ENCODE assay signal across 8 cellular contexts in the genomic region with DNA sequence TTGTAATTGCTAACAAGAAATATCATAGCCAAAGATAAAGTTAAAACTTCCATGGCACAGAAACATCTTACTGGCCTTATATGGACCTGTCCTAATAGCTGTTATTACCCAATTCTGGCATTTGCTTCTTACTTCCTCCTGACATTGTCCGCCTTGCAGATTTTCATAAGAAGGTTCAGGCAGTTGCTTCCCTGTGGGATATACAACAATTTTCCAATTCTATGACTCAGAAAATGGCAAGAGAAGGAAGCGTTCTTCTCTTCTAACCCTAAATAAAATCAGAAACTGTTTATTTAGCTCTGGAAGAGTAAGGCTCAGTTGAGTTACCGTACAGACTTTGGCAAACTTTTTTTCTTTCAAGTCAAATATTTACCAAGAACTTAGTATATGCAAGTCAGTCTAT. TPM values are rescaled to one million over a fixed set of nuclear protein-coding genes. Genes with fewer than 3 reads are reported as not detected.
DNase-seq lines count a peak whose midpoint lies in the region; ATAC-seq, FAIRE-seq and TF ChIP-seq lines count a peak whose summit lies in the region.

No MANE protein-coding gene starts in this region.

- no peaks in the 10 kb centered on the region for H3K9me3 ChIP-seq in CD4-positive, alpha-beta memory T cell (ENCODE audit: control insufficient read depth in 1 of 2, low read length in 2 of 2)
- H3K9me3 ChIP-seq in effector memory CD4-positive, alpha-beta T cell (ENCODE audit: control insufficient read depth, low read length): no peaks in the 10 kb centered on the region
- no peaks in the 10 kb centered on the region for H3K9me3 ChIP-seq in neutrophil

- peaks cover 10 to 23% of the 10 kb centered on the region in 2 donors for H3K36me3 Mint-ChIP-seq in CD4-positive, alpha-beta memory T cell

- no peak for DNase-seq in CD4-positive, alpha-beta memory T cell
- peak; percentile 47 to 77 for DNase-seq in NOMO-1 (lab: John Stamatoyannopoulos, UW; ENCODE audit: unreplicated experiment in 2 of 2)
- no peak for DNase-seq in effector memory CD4-positive, alpha-beta T cell
- DNase-seq in occipital lobe (lab: John Stamatoyannopoulos, UW): no peak
- DNase-seq in caudate nucleus (lab: John Stamatoyannopoulos, UW): no peak
- no peak for DNase-seq in H54 (ENCODE audit: insufficient read length, low spot score)

- CTCF ChIA-PET in CD4-positive, alpha-beta memory T cell (lab: Charles Lee; ENCODE audit: partially characterized antibody): interaction anchor here (1.1 kb wide), 1 partner anchor 42 kb away, joined by 3 read pairs; no protein-coding TSS in a partner anchor

- POLR2A ChIA-PET in CD4-positive, alpha-beta memory T cell (lab: Charles Lee; ENCODE audit: partially characterized antibody): interaction anchor here (1.0 to 1.2 kb wide), 2 partner anchors 25 to 36 kb away, joined by 5 to 6 read pairs; no protein-coding TSS in a partner anchor

- H3K27me3 ChIP-seq in CD4-positive, alpha-beta memory T cell (ENCODE audit: insufficient read depth, low read length): no peaks in the 10 kb centered on the region
- H3K27me3 ChIP-seq in effector memory CD4-positive, alpha-beta T cell (replicated peaks; ENCODE audit: control insufficient read depth, insufficient read depth, low read length, poor library complexity, severe bottlenecking): no peaks in the 10 kb centered on the region
- no peaks in the 10 kb centered on the region for H3K27me3 ChIP-seq in neutrophil

- peaks cover 52% of the 10 kb centered on the region for H3K4me1 ChIP-seq in CD4-positive, alpha-beta memory T cell (ENCODE audit: insufficient read depth, low read length)
- peaks cover 13% of the 10 kb centered on the region for H3K4me1 ChIP-seq in effector memory CD4-positive, alpha-beta T cell (ENCODE audit: control insufficient read depth, insufficient read depth, low read length, poor library complexity, severe bottlenecking)
- H3K4me1 ChIP-seq in neutrophil (ENCODE audit: control insufficient read depth in 1 of 2, insufficient read depth in 1 of 2, low read depth in 1 of 2, low read length in 1 of 2): peaks cover 43 to 49% of the 10 kb centered on the region in 2 experiments

- H3K4me1 Mint-ChIP-seq in CD4-positive, alpha-beta memory T cell: peaks cover 30 to 63% (median 50%) of the 10 kb centered on the region in 4 donors

- no peak overlapping the region for H3K27ac ChIP-seq in CD4-positive, alpha-beta memory T cell (ENCODE audit: low read depth, low read length)
- no peak overlapping the region for H3K27ac ChIP-seq in effector memory CD4-positive, alpha-beta T cell (ENCODE audit: insufficient read depth, low read length, poor library complexity, severe bottlenecking)
- H3K27ac ChIP-seq in neutrophil: peak overlapping the region; percentile 91
- H3K27ac ChIP-seq in caudate nucleus (ENCODE audit: low read depth, low read length): no peak overlapping the region

- ATAC-seq in HG03159 (IDR thresholded peaks at IDR 0.05; ENCODE audit: unreplicated experiment): no peak

- no peak for TF ChIP-seq POLR2A in H54 (IDR thresholded peaks at IDR 0.05; ENCODE audit: low read depth, low read length)

- H3K36me3 ChIP-seq in CD4-positive, alpha-beta memory T cell (ENCODE audit: insufficient read depth, low read length): no peaks in the 10 kb centered on the region
- H3K36me3 ChIP-seq in effector memory CD4-positive, alpha-beta T cell (ENCODE audit: control insufficient read depth, insufficient read depth, low read length): no peaks in the 10 kb centered on the region
- H3K36me3 ChIP-seq in neutrophil: no peaks in the 10 kb centered on the region

- peak overlapping the region in 1 of 2 donors; percentile 69 for H3K4me3 ChIP-seq in CD4-positive, alpha-beta memory T cell (ENCODE audit: low read length in 2 of 2)
- H3K4me3 ChIP-seq in effector memory CD4-positive, alpha-beta T cell (ENCODE audit: insufficient read depth, low read depth, low read length, poor library complexity, severe bottlenecking): peak overlapping the region; percentile 91
- H3K4me3 ChIP-seq in neutrophil (ENCODE audit: low read depth in 1 of 2, low read length in 1 of 2): peak overlapping the region; percentile 84 to 96

- no peak for FAIRE-seq in H54 (lab: Jason Lieb, UNC)

- no peak for TF ChIP-seq CTCF in neutrophil (IDR thresholded peaks at IDR 0.05)

- H3K4me3 Mint-ChIP-seq in CD4-positive, alpha-beta memory T cell: peak overlapping the region; percentile 68 to 97 (median 91)

- H3K27me3 Mint-ChIP-seq in CD4-positive, alpha-beta memory T cell: no peaks in the 10 kb centered on the region

- intact Hi-C loops in CD4-positive, alpha-beta memory T cell (cut with micrococcal nuclease): loop anchor here (2.0 kb wide), 1 partner anchor 22 kb away; no protein-coding TSS in a partner anchor

- no peaks in the 10 kb centered on the region for H3K9me3 Mint-ChIP-seq in CD4-positive, alpha-beta memory T cell

- peak overlapping the region in 4 of 7 donors; percentile 52 to 91 (median 76) for H3K27ac Mint-ChIP-seq in CD4-positive, alpha-beta memory T cell

RNA-seq across cellular contexts. Expression of gene PRKAA1, which starts 1.7 kb away (rescaled TPM):
- 100 to 1,000 TPM; 113 to 120 TPM for total RNA-seq in CD4-positive, alpha-beta memory T cell
- polyA plus RNA-seq in CD4-positive, alpha-beta memory T cell: 10 to 100 TPM; 51.7 to 59.0 TPM
- total RNA-seq in occipital lobe: 74.1 TPM

RNA-seq across cellular contexts. Expression of gene RPL37, which starts 38.5 kb away (rescaled TPM):
- 1,000 to 10,000 TPM; 2,354 to 2,406 TPM for total RNA-seq in CD4-positive, alpha-beta memory T cell
- 1,000 to 10,000 TPM; 1,217 to 2,448 TPM for polyA plus RNA-seq in CD4-positive, alpha-beta memory T cell
- 1,054 TPM for total RNA-seq in occipital lobe

RNA-seq across cellular contexts. Expression of gene TTC33, which starts 40.7 kb away (rescaled TPM):
- 10 to 100 TPM; 15.2 to 16.2 TPM for total RNA-seq in CD4-positive, alpha-beta memory T cell
- polyA plus RNA-seq in CD4-positive, alpha-beta memory T cell: 10 to 100 TPM; 13.2 to 17.2 TPM
- total RNA-seq in occipital lobe: 65.5 TPM

RNA-seq across cellular contexts. Expression of gene CARD6, which starts 44.7 kb away (rescaled TPM):
- 1 to 10 TPM; 4.4 to 4.6 TPM for total RNA-seq in CD4-positive, alpha-beta memory T cell
- 1 to 10 TPM; 2.4 to 5.0 TPM for polyA plus RNA-seq in CD4-positive, alpha-beta memory T cell
- total RNA-seq in occipital lobe: 1.6 TPM

Comparison
In these comparisons a context has a peak if more than half of its experiments do, and no peak if none do; other contexts are left out.
1. DNase-seq: peak in NOMO-1 (2 of 2); none in CD4-positive, alpha-beta memory T cell (0 of 5), effector memory CD4-positive, alpha-beta T cell (0 of 3), occipital lobe (single experiment), caudate nucleus (0 of 61) and H54 (single experiment).